Comparison of ENCODE assay signal across 1 cellular context in genomic region chr12:16606936-16607335, GRCh38.
TF ChIP-seq lines count a peak whose summit lies in the region.

No MANE protein-coding gene starts in this region.

TF ChIP-seq in A549, 52 proteins besides CTCF, POLR2A, EP300 and RAD21 (continued from another document):
- TF ChIP-seq CHD4 (IDR thresholded peaks at IDR 0.05; ENCODE audit: borderline replicate concordance): no peak
- TF ChIP-seq HOXA7 (CRISPR knock-in tag; IDR thresholded peaks at IDR 0.05): no peak
